In the genomic region with DNA sequence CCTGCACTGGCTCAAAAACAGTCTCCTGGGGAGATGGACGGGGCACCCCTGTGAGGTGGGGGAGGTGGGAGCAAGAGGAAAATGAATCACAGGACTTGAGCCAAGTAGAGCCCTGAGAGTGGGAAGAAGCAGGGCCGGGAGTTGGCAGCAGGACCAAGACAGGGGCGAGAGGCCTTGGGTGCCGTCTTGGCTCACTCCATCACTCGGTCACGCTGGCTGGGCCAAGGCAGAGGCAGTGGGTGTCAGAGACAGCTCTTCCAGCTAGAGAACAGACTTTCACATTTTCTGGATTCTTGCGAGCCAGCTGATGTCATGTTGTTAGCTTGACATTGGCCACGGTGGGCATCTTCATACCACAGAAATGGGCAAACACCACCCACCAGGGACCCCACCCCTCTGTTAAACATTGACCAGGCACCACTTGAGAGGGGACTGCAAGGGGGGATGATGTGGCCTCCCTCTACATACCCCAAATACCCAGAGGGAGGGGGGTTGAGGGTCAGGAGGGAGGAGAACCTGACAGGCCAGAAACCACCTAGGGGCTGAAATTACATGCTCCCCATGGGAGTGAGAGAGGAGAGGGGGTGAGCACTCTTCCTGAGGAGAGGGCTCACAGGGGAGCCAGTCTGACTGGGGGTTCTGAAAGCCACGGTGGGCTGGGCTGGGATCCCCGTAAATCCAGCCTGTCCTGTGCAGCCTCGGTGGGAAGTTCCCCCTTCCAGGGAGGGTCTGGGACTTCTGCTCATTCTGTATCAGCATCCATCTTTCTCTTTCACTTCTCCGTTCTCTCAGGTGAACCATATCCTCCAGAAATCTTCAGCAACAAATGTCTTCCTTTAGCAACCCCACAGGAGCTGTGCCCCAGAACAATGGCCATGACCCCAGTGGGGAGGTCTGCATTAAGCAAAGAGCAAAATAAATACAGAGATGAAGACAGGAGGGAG, we compare ENCODE assay signal across 13 cellular contexts. TPM values are rescaled to one million over a fixed set of nuclear protein-coding genes. Genes with fewer than 3 reads are reported as not detected.
DNase-seq lines count a peak whose midpoint lies in the region; ATAC-seq and TF ChIP-seq lines count a peak whose summit lies in the region.
"Had no signal": no experiment of that assay in that cellular context is flagged by ENCODE, and none has a peak within 500 bp of the region (broad histone marks: within the 10 kb centered on the region; RNA-seq: fewer than 3 reads in every experiment).

No MANE protein-coding gene starts in this region.

- 78% methylated on average over 12 of the region's 12 CpGs for WGBS in esophagus muscularis mucosa

- ATAC-seq in HG02610 (IDR thresholded peaks at IDR 0.05; ENCODE audit: unreplicated experiment): peak; percentile 58
- no peak for ATAC-seq in HG02623 (IDR thresholded peaks at IDR 0.05; ENCODE audit: unreplicated experiment)
- no peak for ATAC-seq in T-helper 17 cell
- ATAC-seq: WTC11 had no signal

- DNase-seq in activated CD4-positive, CD25-positive, alpha-beta regulatory T cell treated with anti-CD3 and anti-CD28 coated beads, Interleukin-2, amount 50 U/mL, for 72 hours: peak; percentile 17
- DNase-seq in activated CD4-positive, CD25-positive, alpha-beta regulatory T cell (lab: John Stamatoyannopoulos, UW): no peak
- DNase-seq in esophagus muscularis mucosa (ENCODE audit: extremely low spot score) (peak; percentile 34), renal cortical epithelial cell (ENCODE audit: low read depth) (peak; percentile 19), DMS53 (lab: John Stamatoyannopoulos, UW) (no peak), T-helper 17 cell (no peak)
- DNase-seq: Caco-2, GOT3, NCI-H1105 treated with DMSO at 0.1 percent for 48 hours had no signal

- TF ChIP-seq CTCF in esophagus muscularis mucosa (IDR thresholded peaks at IDR 0.05): no peak

- H3K4me3 Mint-ChIP-seq in T-helper 17 cell: no peak overlapping the region
- H3K4me3 Mint-ChIP-seq: WTC11 had no signal

- peaks cover 12 to 16% (median 12%) of the 10 kb centered on the region in 4 donors for H3K4me1 ChIP-seq in esophagus muscularis mucosa
- H3K4me1 ChIP-seq: Caco-2 had no signal

- no peak overlapping the region for H3K27ac Mint-ChIP-seq in T-helper 17 cell
- H3K27ac Mint-ChIP-seq: WTC11 had no signal

- no peak overlapping the region for H3K27ac ChIP-seq in esophagus muscularis mucosa (replicated peaks in 1 of 4)
- H3K27ac ChIP-seq: 22Rv1 had no signal

- peaks cover 0 to 9% (median 0%) of the 10 kb centered on the region in 4 donors for H3K27me3 ChIP-seq in esophagus muscularis mucosa

- no peak for TF ChIP-seq POLR2A in esophagus muscularis mucosa (IDR thresholded peaks at IDR 0.05; ENCODE audit: low read depth)

- H3K9me3 ChIP-seq in esophagus muscularis mucosa (peaks cover 0 to 4% (median 0%) of the 10 kb centered on the region in 4 donors), T-helper 17 cell (ENCODE audit: control insufficient read depth, low read length, poor library complexity, severe bottlenecking) (no peaks in the 10 kb centered on the region)

- H3K4me1 Mint-ChIP-seq in T-helper 17 cell: no peaks in the 10 kb centered on the region

- no peaks in the 10 kb centered on the region for H3K36me3 ChIP-seq in esophagus muscularis mucosa

- H3K27me3 Mint-ChIP-seq in T-helper 17 cell: peaks cover 11% of the 10 kb centered on the region

- TF ChIP-seq EP300 in esophagus muscularis mucosa (IDR thresholded peaks at IDR 0.05): no peak

- H3K4me3 ChIP-seq in esophagus muscularis mucosa: no peak overlapping the region

- intact Hi-C loops in esophagus muscularis mucosa (cut with DNase I): no loop called here

- peaks cover 2% of the 10 kb centered on the region for H3K36me3 Mint-ChIP-seq in T-helper 17 cell (ENCODE audit: low read depth)
- H3K36me3 Mint-ChIP-seq: WTC11 had no signal

RNA-seq across cellular contexts. Expression of a gene that starts 19.6 kb away (rescaled TPM):
- 1 to 10 TPM in 3 of 4 donors, under 1 TPM in 1; 0.50 to 2.0 (median 1.2) TPM for total RNA-seq in esophagus muscularis mucosa
- 0.20 and 1.6 TPM in 2 replicates for total RNA-seq in renal cortical epithelial cell
- under 1 TPM in 1 of 2 donors, not detected in 1; 0.31 TPM for total RNA-seq in T-helper 17 cell
- total RNA-seq: Caco-2 had no signal

Comparison
In these comparisons a context has a peak if more than half of its experiments do, and no peak if none do; other contexts are left out.
1. DNase-seq: peak in activated CD4-positive, CD25-positive, alpha-beta regulatory T cell treated with anti-CD3 and anti-CD28 coated beads, Interleukin-2, amount 50 U/mL, for 72 hours (single experiment), esophagus muscularis mucosa (single experiment) and renal cortical epithelial cell (single experiment); none in activated CD4-positive, CD25-positive, alpha-beta regulatory T cell (0 of 4), DMS53 (single experiment) and T-helper 17 cell (0 of 3).